Comparison of ENCODE assay signal across 7 cellular contexts in the genomic region with DNA sequence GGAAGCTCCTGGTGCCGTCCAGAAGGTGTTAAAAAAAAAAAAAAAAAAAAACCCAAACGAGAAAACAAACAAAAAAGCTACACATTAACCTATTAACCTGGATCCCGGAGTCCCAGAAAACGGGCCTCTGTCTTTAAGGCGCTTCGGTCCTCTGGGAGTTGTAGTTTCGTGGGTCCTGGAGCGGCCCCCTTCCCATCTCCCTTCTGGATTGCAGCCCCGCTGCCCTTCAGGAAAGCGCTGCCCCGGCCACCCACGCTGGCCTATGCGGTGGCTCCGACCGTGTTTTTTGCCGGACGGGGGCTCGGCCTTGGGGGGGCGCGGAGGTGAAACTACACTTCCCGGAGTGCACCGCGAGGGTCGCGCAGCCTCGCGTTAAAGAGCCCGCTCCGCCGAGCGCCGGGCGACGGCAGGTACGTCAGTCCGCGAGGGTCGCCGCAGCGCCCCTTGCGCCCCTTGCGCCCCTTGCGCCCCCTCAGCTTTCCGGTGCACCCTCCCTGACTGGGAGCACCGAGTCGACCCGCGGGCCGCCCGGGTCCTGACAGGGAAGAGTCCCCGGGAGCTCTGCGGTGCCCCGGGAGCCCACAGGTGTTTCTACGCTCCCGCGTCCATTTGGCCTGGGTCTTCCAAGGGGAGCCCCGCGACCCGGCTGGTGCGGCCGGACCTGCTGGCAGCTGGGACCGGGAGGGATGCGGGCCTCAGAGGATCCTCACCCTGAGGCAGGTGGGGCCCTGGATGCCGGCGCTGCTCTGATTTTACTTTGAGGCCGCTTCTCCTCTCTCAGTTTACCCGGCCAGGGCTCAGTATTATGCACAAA.
DNase-seq lines count a peak whose midpoint lies in the region; ATAC-seq and TF ChIP-seq lines count a peak whose summit lies in the region.

Gene FCSK (plus strand): TSS at position 375 of the 814 bp plus-strand sequence. CDS start 8,596 bp downstream, outside the sequence.

- TF ChIP-seq CTCF in WI38 (IDR thresholded peaks at IDR 0.05; ENCODE audit: low read depth, low read length): no peak
- TF ChIP-seq CTCF in cardiac fibroblast (IDR thresholded peaks at IDR 0.05; ENCODE audit: low read depth, low read length): no peak

- peak; percentile 84 for ATAC-seq in GM18502 (IDR thresholded peaks at IDR 0.05; ENCODE audit: poor library complexity, unreplicated experiment)
- peak; percentile 74 for ATAC-seq in HG02610 (IDR thresholded peaks at IDR 0.05; ENCODE audit: unreplicated experiment)

- DNase-seq in NCI-H1105 (lab: John Stamatoyannopoulos, UW) (peak; percentile 32), cardiac fibroblast (ENCODE audit: low read depth in 2 of 2) (peak; percentile 74 to 78), islet precursor cell (peak; percentile 92)
- peak; percentile 34 to 55 (median 46) for DNase-seq in stimulated activated CD4-positive, alpha-beta T cell treated with anti-CD3 and anti-CD28 coated beads, Interleukin-12 subunit alpha, Interleukin-12 subunit beta, amount 100 ng/mL, for 48 hours (ENCODE audit: low read depth in 2 of 3, low spot score in 1 of 3)

- H3K4me3 ChIP-seq in WI38 (ENCODE audit: low read depth, low read length) (peak within 1 kb of the TSS; percentile 94), cardiac fibroblast (replicated peaks in 1 of 2; ENCODE audit: low read depth in 2 of 2, low read length in 2 of 2) (peak within 1 kb of the TSS; percentile 87 to 91)

Comparison
In these comparisons a context has a peak if more than half of its experiments do, and no peak if none do; other contexts are left out.
1. Peak in every context shown above with its lines: DNase-seq, ATAC-seq and H3K4me3 ChIP-seq.
2. DNase-seq: peak in every context shown above with its lines; median percentile 92 in islet precursor cell; 76 in cardiac fibroblast; 46 in stimulated activated CD4-positive, alpha-beta T cell treated with anti-CD3 and anti-CD28 coated beads, Interleukin-12 subunit alpha, Interleukin-12 subunit beta, amount 100 ng/mL, for 48 hours; 32 in NCI-H1105.